ENCODE assay signal across 11 cellular contexts in genomic region chr13:114058051-114058867, GRCh38.
A peak's percentile ranks its signal among the peaks of the same experiment; 100 is the strongest.
DNase-seq lines count a peak whose midpoint lies in the region; ATAC-seq lines count a peak whose summit lies in the region.
"Had no signal": no experiment of that assay in that cellular context is flagged by ENCODE, and none has a peak within 500 bp of the region (broad histone marks: within the 10 kb centered on the region; RNA-seq: fewer than 3 reads in every experiment).

No MANE protein-coding gene starts in this region.

- no peak for DNase-seq in activated naive CD4-positive, alpha-beta T cell treated with anti-CD3 and anti-CD28 coated beads, Interleukin-2, amount 10 ng/mL, durations not matched to agents 7 days and 5 days
- no peak for DNase-seq in activated naive CD4-positive, alpha-beta T cell treated with Interleukin-2 at 50 U/mL for 16 hours
- DNase-seq in left kidney (ENCODE audit: low read depth, low spot score) (peak; percentile 60), substantia nigra (lab: John Stamatoyannopoulos, UW) (no peak), ACHN (no peak), nucleus accumbens (lab: John Stamatoyannopoulos, UW) (no peak)
- DNase-seq: hypothalamus, NCI-H1105 treated with DMSO at 0.1 percent for 48 hours had no signal

- CTCF ChIA-PET in activated naive CD4-positive, alpha-beta T cell treated with anti-CD3 and anti-CD28 coated beads, Interleukin-2, amount 10 ng/mL, durations not matched to agents 7 days and 5 days (lab: Charles Lee) = no interaction called here

- no peak for ATAC-seq in activated T-helper 17 cell treated with anti-CD3 and anti-CD28 coated beads, Interleukin-2, amount 50 U/mL, for 72 hours (replicated peaks)
- ATAC-seq in GM19463 (IDR thresholded peaks at IDR 0.05; ENCODE audit: unreplicated experiment) = no peak

- H3K36me3 Mint-ChIP-seq in activated naive CD4-positive, alpha-beta T cell treated with anti-CD3 and anti-CD28 coated beads, Interleukin-2, amount 10 ng/mL, durations not matched to agents 7 days and 5 days = peaks cover 65% of the 10 kb centered on the region
- H3K36me3 Mint-ChIP-seq in activated T-helper 17 cell treated with anti-CD3 and anti-CD28 coated beads, Interleukin-2, amount 50 U/mL, for 72 hours (ENCODE audit: low read depth) = peaks cover 47% of the 10 kb centered on the region

- peak overlapping the region; percentile 26 for H3K27ac ChIP-seq in substantia nigra (ENCODE audit: low read depth, low read length, poor library complexity, severe bottlenecking)

- no peaks in the 10 kb centered on the region for H3K9me3 Mint-ChIP-seq in activated naive CD4-positive, alpha-beta T cell treated with anti-CD3 and anti-CD28 coated beads, Interleukin-2, amount 10 ng/mL, durations not matched to agents 7 days and 5 days
- no peaks in the 10 kb centered on the region for H3K9me3 Mint-ChIP-seq in activated T-helper 17 cell treated with anti-CD3 and anti-CD28 coated beads, Interleukin-2, amount 50 U/mL, for 72 hours
- H3K9me3 Mint-ChIP-seq: stimulated activated naive CD8-positive, alpha-beta T cell treated with anti-CD3 and anti-CD28 coated beads, Interleukin-15, Interleukin-2, amounts not matched to agents 100 ng/mL and 50 ng/mL, for 24 hours had no signal

- H3K4me1 Mint-ChIP-seq in activated naive CD4-positive, alpha-beta T cell treated with anti-CD3 and anti-CD28 coated beads, Interleukin-2, amount 10 ng/mL, durations not matched to agents 7 days and 5 days = peaks cover 30% of the 10 kb centered on the region
- H3K4me1 Mint-ChIP-seq in activated T-helper 17 cell treated with anti-CD3 and anti-CD28 coated beads, Interleukin-2, amount 50 U/mL, for 72 hours = peaks cover 4% of the 10 kb centered on the region

- in situ Hi-C loops in ACHN (cut with HindIII; ENCODE audit: low pct_ligation_motif_present, low pct_unique_long_range_greater_than_20kb, low sequenced_read_pairs) = no loop called here

- H3K27me3 Mint-ChIP-seq in activated naive CD4-positive, alpha-beta T cell treated with anti-CD3 and anti-CD28 coated beads, Interleukin-2, amount 10 ng/mL, durations not matched to agents 7 days and 5 days = no peaks in the 10 kb centered on the region
- H3K27me3 Mint-ChIP-seq in activated T-helper 17 cell treated with anti-CD3 and anti-CD28 coated beads, Interleukin-2, amount 50 U/mL, for 72 hours = no peaks in the 10 kb centered on the region
- H3K27me3 Mint-ChIP-seq: stimulated activated naive CD8-positive, alpha-beta T cell treated with anti-CD3 and anti-CD28 coated beads, Interleukin-15, Interleukin-2, amounts not matched to agents 100 ng/mL and 50 ng/mL, for 24 hours had no signal

- H3K27ac Mint-ChIP-seq in activated naive CD4-positive, alpha-beta T cell treated with anti-CD3 and anti-CD28 coated beads, Interleukin-2, amount 10 ng/mL, durations not matched to agents 7 days and 5 days = peak overlapping the region; percentile 77
- H3K27ac Mint-ChIP-seq in activated T-helper 17 cell treated with anti-CD3 and anti-CD28 coated beads, Interleukin-2, amount 50 U/mL, for 72 hours = peak overlapping the region; percentile 61
- H3K27ac Mint-ChIP-seq: stimulated activated naive CD8-positive, alpha-beta T cell treated with anti-CD3 and anti-CD28 coated beads, Interleukin-15, Interleukin-2, amounts not matched to agents 100 ng/mL and 50 ng/mL, for 24 hours had no signal

- H3K4me3 Mint-ChIP-seq in activated naive CD4-positive, alpha-beta T cell treated with anti-CD3 and anti-CD28 coated beads, Interleukin-2, amount 10 ng/mL, durations not matched to agents 7 days and 5 days = no peak overlapping the region
- H3K4me3 Mint-ChIP-seq in activated T-helper 17 cell treated with anti-CD3 and anti-CD28 coated beads, Interleukin-2, amount 50 U/mL, for 72 hours = no peak overlapping the region
- H3K4me3 Mint-ChIP-seq: stimulated activated naive CD8-positive, alpha-beta T cell treated with anti-CD3 and anti-CD28 coated beads, Interleukin-15, Interleukin-2, amounts not matched to agents 100 ng/mL and 50 ng/mL, for 24 hours had no signal
